ENCODE assay signal across 6 cellular contexts in genomic region chrX:149532868-149533267, GRCh38. TPM values are rescaled to one million over a fixed set of nuclear protein-coding genes. Genes with fewer than 3 reads are reported as not detected.
"Had no signal": no experiment of that assay in that cellular context is flagged by ENCODE, and none has a peak within 500 bp of the region (broad histone marks: within the 10 kb centered on the region; RNA-seq: fewer than 3 reads in every experiment).

No MANE protein-coding gene starts in this region.

RNA-seq across cellular contexts. Expression of gene HSFX3, which starts 16.9 kb away (rescaled TPM):
- total RNA-seq: HepG2, HT-29, HT1080, IMR-90, K562 had no signal
- polyA plus RNA-seq: HepG2, IgD-negative memory B cell, IMR-90 had no signal

RNA-seq across cellular contexts. Expression of gene MAGEA9B, which starts 54.4 kb away (rescaled TPM):
- total RNA-seq: HT-29, IMR-90 had no signal
- polyA plus RNA-seq: IMR-90 had no signal
